ENCODE assay signal across 1 cellular context in the genomic region with DNA sequence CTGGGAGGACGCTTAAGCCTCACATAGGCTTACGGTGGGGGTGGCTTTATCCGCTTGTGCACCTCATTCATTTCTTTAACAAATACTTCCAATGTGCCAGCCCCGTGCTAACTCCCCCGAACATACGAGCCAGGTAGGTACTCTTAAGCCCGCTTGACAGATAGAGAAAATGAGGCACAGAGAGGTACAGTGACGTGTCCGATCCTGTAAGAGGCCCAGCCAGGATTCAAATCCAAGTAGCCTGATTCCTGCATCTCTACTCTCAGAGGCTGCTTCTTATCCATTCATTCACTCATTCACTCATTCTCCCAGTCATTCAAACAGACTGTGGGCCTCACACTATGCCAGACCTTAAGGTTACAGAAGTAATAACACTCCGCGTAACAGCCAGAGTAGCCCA.
A peak's percentile ranks its signal among the peaks of the same experiment; 100 is the strongest.
TF ChIP-seq lines count a peak whose summit lies in the region.

No MANE protein-coding gene starts in this region.

TF ChIP-seq in K562, 482 proteins besides CTCF, POLR2A, EP300 and RAD21 (continued from another document):
- TF ChIP-seq, protein P1, sequence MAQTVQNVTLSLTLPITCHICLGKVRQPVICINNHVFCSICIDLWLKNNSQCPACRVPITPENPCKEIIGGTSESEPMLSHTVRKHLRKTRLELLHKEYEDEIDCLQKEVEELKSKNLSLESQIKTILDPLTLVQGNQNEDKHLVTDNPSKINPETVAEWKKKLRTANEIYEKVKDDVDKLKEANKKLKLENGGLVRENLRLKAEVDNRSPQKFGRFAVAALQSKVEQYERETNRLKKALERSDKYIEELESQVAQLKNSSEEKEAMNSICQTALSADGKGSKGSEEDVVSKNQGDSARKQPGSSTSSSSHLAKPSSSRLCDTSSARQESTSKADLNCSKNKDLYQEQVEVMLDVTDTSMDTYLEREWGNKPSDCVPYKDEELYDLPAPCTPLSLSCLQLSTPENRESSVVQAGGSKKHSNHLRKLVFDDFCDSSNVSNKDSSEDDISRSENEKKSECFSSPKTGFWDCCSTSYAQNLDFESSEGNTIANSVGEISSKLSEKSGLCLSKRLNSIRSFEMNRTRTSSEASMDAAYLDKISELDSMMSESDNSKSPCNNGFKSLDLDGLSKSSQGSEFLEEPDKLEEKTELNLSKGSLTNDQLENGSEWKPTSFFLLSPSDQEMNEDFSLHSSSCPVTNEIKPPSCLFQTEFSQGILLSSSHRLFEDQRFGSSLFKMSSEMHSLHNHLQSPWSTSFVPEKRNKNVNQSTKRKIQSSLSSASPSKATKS (CRISPR knock-in tag; IDR thresholded peaks at IDR 0.05), result no peak
- TF ChIP-seq, protein P2, sequence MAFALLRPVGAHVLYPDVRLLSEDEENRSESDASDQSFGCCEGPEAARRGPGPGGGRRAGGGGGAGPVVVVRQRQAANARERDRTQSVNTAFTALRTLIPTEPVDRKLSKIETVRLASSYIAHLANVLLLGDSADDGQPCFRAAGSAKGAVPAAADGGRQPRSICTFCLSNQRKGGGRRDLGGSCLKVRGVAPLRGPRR (CRISPR knock-in tag; IDR thresholded peaks at IDR 0.05), result no peak
- peak; percentile 29; the same call in 1 of the 2 replicates for TF ChIP-seq SP1 (CRISPR knock-in tag; IDR thresholded peaks at IDR 0.05)
- TF ChIP-seq, protein P3, sequence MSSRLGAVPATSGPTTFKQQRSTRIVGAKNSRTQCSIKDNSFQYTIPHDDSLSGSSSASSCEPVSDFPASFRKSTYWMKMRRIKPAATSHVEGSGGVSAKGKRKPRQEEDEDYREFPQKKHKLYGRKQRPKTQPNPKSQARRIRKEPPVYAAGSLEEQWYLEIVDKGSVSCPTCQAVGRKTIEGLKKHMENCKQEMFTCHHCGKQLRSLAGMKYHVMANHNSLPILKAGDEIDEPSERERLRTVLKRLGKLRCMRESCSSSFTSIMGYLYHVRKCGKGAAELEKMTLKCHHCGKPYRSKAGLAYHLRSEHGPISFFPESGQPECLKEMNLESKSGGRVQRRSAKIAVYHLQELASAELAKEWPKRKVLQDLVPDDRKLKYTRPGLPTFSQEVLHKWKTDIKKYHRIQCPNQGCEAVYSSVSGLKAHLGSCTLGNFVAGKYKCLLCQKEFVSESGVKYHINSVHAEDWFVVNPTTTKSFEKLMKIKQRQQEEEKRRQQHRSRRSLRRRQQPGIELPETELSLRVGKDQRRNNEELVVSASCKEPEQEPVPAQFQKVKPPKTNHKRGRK (tag; IDR thresholded peaks at IDR 0.05), result peak; percentile 77
